18 cellular contexts compared by ENCODE assay signal in the genomic region with DNA sequence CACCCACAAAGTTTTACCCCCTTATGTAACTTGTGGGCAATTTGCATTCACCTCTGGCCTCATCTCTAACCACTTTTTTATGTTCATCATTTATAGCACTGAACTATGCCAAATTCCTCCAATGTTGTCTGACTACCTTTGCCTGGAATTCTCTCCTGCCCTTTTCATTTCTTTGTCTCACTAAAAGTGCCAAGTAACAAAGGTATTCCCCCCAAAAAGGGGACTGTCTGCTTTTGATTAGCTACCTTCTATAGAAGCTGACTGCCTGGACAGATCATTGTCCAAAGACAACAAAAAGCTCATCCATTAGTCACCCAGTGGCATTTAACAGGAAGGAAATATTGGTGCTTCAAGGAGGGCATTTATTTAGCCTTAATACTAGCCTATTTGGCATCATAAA.
A peak's percentile ranks its signal among the peaks of the same experiment; 100 is the strongest.
DNase-seq lines count a peak whose midpoint lies in the region; ATAC-seq and TF ChIP-seq lines count a peak whose summit lies in the region.
"Had no signal": no experiment of that assay in that cellular context is flagged by ENCODE, and none has a peak within 500 bp of the region (broad histone marks: within the 10 kb centered on the region; RNA-seq: fewer than 3 reads in every experiment).

No MANE protein-coding gene starts in this region.

- H3K36me3 ChIP-seq in skeletal muscle satellite cell (ENCODE audit: insufficient read depth, low read length): no peaks in the 10 kb centered on the region
- H3K36me3 ChIP-seq: heart right ventricle had no signal

- DNase-seq in GM04504 (ENCODE audit: low read depth): peak; percentile 61
- DNase-seq in fibroblast of pulmonary artery (ENCODE audit: low read depth): peak; percentile 21
- DNase-seq in posterior cingulate gyrus: no peak
- DNase-seq in stimulated activated naive CD4-positive, alpha-beta T cell treated with Interleukin-2 at 50 U/mL for 16 hours (lab: John Stamatoyannopoulos, UW): no peak
- DNase-seq: activated CD4-positive, CD25-positive, alpha-beta regulatory T cell treated with anti-CD3 and anti-CD28 coated beads, Interleukin-2, amount 50 U/mL, for 72 hours; activated T-cell treated with anti-CD3 and anti-CD28 coated beads, Interleukin-2, amount 50 U/mL, for 1 hour; aorta; CD8-positive, alpha-beta memory T cell; effector memory CD4-positive, alpha-beta T cell; heart right ventricle; MV-4-11; OCI-M1; right cardiac atrium; stimulated activated naive CD8-positive, alpha-beta T cell treated with anti-CD3 and anti-CD28 coated beads, Interleukin-15, Interleukin-2, amounts not matched to agents 100 U/mL and 50 U/mL, for 24 hours had no signal

- no peak for TF ChIP-seq CTCF in fibroblast of pulmonary artery (IDR thresholded peaks at IDR 0.05; ENCODE audit: low read length, missing control alignments)

- peak overlapping the region; percentile 51 for H3K4me2 ChIP-seq in skeletal muscle satellite cell (ENCODE audit: low read length)

- H3K4me1 ChIP-seq in skeletal muscle satellite cell (ENCODE audit: control insufficient read depth, insufficient read depth, low read length): peaks cover 17% of the 10 kb centered on the region

- H3K27me3 ChIP-seq in skeletal muscle satellite cell (ENCODE audit: control insufficient read depth, insufficient read depth, low read length): no peaks in the 10 kb centered on the region
- H3K27me3 ChIP-seq: heart right ventricle had no signal

- intact Hi-C loops in posterior cingulate gyrus (cut with DNase I): no loop called here

- no peak overlapping the region for H3K9ac ChIP-seq in skeletal muscle satellite cell (ENCODE audit: low read depth, low read length)

- H3K4me3 ChIP-seq in fibroblast of pulmonary artery (replicated peaks; ENCODE audit: low read depth, low read length): no peak overlapping the region
- no peak overlapping the region for H3K4me3 ChIP-seq in skeletal muscle satellite cell (ENCODE audit: low read length)
- H3K4me3 ChIP-seq: heart right ventricle had no signal

- H3K9me3 ChIP-seq in skeletal muscle satellite cell (replicated peaks; ENCODE audit: low read length): no peaks in the 10 kb centered on the region
- H3K9me3 ChIP-seq: heart right ventricle had no signal

- ATAC-seq in SK-N-SH treated with all-trans-retinoic acid at 6 μM for 48 hours: peak; percentile 87
- no peak for ATAC-seq in GM21576 (IDR thresholded peaks at IDR 0.05; ENCODE audit: unreplicated experiment)
- ATAC-seq: heart right ventricle; left lobe of liver; right cardiac atrium; stimulated activated naive CD8-positive, alpha-beta T cell treated with anti-CD3 and anti-CD28 coated beads, Interleukin-15, Interleukin-2, amounts not matched to agents 100 U/mL and 50 U/mL, for 24 hours had no signal

TF ChIP-seq in SK-N-SH treated with all-trans-retinoic acid at 6 μM for 48 hours, 23 proteins besides CTCF, POLR2A, EP300 and RAD21:
- TF ChIP-seq, protein P1, sequence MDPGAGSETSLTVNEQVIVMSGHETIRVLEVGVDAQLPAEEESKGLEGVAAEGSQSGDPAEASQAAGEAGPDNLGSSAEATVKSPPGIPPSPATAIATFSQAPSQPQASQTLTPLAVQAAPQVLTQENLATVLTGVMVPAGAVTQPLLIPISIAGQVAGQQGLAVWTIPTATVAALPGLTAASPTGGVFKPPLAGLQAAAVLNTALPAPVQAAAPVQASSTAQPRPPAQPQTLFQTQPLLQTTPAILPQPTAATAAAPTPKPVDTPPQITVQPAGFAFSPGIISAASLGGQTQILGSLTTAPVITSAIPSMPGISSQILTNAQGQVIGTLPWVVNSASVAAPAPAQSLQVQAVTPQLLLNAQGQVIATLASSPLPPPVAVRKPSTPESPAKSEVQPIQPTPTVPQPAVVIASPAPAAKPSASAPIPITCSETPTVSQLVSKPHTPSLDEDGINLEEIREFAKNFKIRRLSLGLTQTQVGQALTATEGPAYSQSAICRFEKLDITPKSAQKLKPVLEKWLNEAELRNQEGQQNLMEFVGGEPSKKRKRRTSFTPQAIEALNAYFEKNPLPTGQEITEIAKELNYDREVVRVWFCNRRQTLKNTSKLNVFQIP (CRISPR knock-in tag; IDR thresholded peaks at IDR 0.05; ENCODE audit: borderline replicate concordance, low read depth): no peak
- TF ChIP-seq, protein P2, sequence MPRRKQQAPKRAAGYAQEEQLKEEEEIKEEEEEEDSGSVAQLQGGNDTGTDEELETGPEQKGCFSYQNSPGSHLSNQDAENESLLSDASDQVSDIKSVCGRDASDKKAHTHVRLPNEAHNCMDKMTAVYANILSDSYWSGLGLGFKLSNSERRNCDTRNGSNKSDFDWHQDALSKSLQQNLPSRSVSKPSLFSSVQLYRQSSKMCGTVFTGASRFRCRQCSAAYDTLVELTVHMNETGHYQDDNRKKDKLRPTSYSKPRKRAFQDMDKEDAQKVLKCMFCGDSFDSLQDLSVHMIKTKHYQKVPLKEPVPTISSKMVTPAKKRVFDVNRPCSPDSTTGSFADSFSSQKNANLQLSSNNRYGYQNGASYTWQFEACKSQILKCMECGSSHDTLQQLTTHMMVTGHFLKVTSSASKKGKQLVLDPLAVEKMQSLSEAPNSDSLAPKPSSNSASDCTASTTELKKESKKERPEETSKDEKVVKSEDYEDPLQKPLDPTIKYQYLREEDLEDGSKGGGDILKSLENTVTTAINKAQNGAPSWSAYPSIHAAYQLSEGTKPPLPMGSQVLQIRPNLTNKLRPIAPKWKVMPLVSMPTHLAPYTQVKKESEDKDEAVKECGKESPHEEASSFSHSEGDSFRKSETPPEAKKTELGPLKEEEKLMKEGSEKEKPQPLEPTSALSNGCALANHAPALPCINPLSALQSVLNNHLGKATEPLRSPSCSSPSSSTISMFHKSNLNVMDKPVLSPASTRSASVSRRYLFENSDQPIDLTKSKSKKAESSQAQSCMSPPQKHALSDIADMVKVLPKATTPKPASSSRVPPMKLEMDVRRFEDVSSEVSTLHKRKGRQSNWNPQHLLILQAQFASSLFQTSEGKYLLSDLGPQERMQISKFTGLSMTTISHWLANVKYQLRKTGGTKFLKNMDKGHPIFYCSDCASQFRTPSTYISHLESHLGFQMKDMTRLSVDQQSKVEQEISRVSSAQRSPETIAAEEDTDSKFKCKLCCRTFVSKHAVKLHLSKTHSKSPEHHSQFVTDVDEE (CRISPR knock-in tag; IDR thresholded peaks at IDR 0.05): no peak
- TF ChIP-seq GLIS3 (CRISPR knock-in tag; IDR thresholded peaks at IDR 0.05): no peak
- peak; percentile 78 for TF ChIP-seq ISL1 (CRISPR knock-in tag; IDR thresholded peaks at IDR 0.05)
- no peak for TF ChIP-seq ZNF565 (CRISPR knock-in tag; conservative IDR thresholded peaks at IDR 0.05; ENCODE audit: low read depth)

Comparison
In these comparisons a context has a peak if more than half of its experiments do, and no peak if none do; other contexts are left out.
1. DNase-seq: peak in GM04504 (single experiment) and fibroblast of pulmonary artery (single experiment); none in posterior cingulate gyrus (0 of 10) and stimulated activated naive CD4-positive, alpha-beta T cell treated with Interleukin-2 at 50 U/mL for 16 hours (single experiment).